ENCODE assay signal across 19 cellular contexts in the genomic region with DNA sequence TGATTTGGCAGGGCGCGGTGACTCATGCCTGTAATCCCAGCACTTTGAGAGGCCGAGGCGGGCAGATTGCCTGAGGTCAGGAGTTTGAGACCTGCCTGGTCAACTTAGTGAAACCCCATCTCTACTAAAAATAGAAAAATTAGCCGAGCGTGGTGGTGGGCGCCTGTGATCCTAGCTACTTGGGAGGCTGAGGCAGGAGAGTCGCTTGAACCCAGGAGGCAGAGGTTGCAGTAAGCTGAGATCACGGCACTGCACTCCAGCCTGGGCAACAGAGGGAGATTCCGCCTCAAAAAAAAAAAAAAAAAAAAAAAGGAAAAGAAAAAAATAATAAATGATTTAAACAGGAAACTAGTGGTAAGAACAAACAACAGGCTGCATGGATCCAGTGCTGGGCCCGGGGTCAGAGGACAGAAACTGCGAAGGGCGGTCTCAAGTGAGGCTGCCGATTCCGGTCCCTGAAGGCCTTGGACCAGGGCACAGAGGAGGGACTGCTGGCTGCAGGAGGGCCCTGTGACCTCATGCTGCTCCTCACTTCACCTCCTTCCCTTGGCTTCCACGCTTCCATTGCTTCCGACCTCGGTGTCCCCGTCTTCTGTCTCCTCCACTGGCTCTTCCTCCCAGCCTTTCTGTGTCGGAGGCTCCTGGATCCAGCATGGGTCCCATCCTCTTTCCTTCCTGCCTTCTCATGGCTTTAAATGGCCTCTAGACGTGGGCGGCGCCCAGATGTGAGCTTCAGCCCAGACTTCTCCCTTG. TPM values are rescaled to one million over a fixed set of nuclear protein-coding genes. Genes with fewer than 3 reads are reported as not detected.
DNase-seq lines count a peak whose midpoint lies in the region; ATAC-seq and TF ChIP-seq lines count a peak whose summit lies in the region.
"Had no signal": no experiment of that assay in that cellular context is flagged by ENCODE, and none has a peak within 500 bp of the region (broad histone marks: within the 10 kb centered on the region; RNA-seq: fewer than 3 reads in every experiment).

No MANE protein-coding gene starts in this region.

- H3K9me3 Mint-ChIP-seq in activated T-cell treated with anti-CD3 and anti-CD28 coated beads, Interleukin-2, amount 50 U/mL, for 24 hours: no peaks in the 10 kb centered on the region
- H3K9me3 Mint-ChIP-seq in activated CD4-positive, alpha-beta memory T cell treated with anti-CD3 and anti-CD28 coated beads, Interleukin-2, amount 10 ng/mL, durations not matched to agents 7 days and 5 days: no peaks in the 10 kb centered on the region
- no peaks in the 10 kb centered on the region for H3K9me3 Mint-ChIP-seq in endothelial cell (ENCODE audit: unreplicated experiment)

- peaks cover 3 to 4% of the 10 kb centered on the region in 2 experiments for H3K4me1 ChIP-seq in trophoblast cell (ENCODE audit: control insufficient read depth in 1 of 2, insufficient read depth in 2 of 2, low read length in 2 of 2)

- peak overlapping the region; percentile 37 for H3K14ac ChIP-seq in trophoblast cell (ENCODE audit: low read length)

- no peaks in the 10 kb centered on the region for H3K36me3 Mint-ChIP-seq in activated T-cell treated with anti-CD3 and anti-CD28 coated beads, Interleukin-2, amount 50 U/mL, for 24 hours (ENCODE audit: low read depth)
- no peaks in the 10 kb centered on the region for H3K36me3 Mint-ChIP-seq in activated CD4-positive, alpha-beta memory T cell treated with anti-CD3 and anti-CD28 coated beads, Interleukin-2, amount 10 ng/mL, durations not matched to agents 7 days and 5 days (ENCODE audit: low read depth)
- H3K36me3 Mint-ChIP-seq in endothelial cell (ENCODE audit: low read depth, unreplicated experiment): peaks cover 5% of the 10 kb centered on the region

- H4K8ac ChIP-seq in trophoblast cell (ENCODE audit: low read depth, low read length): peak overlapping the region; percentile 43

- H3K27me3 Mint-ChIP-seq in activated T-cell treated with anti-CD3 and anti-CD28 coated beads, Interleukin-2, amount 50 U/mL, for 24 hours: peaks cover 65% of the 10 kb centered on the region
- H3K27me3 Mint-ChIP-seq in activated CD4-positive, alpha-beta memory T cell treated with anti-CD3 and anti-CD28 coated beads, Interleukin-2, amount 10 ng/mL, durations not matched to agents 7 days and 5 days: peaks cover 60% of the 10 kb centered on the region
- H3K27me3 Mint-ChIP-seq in endothelial cell (ENCODE audit: unreplicated experiment): peaks cover 13% of the 10 kb centered on the region

- H2BK5ac ChIP-seq in trophoblast cell (ENCODE audit: low read depth, low read length, poor library complexity): no peak overlapping the region

- peak overlapping the region; percentile 16 for H3K4ac ChIP-seq in trophoblast cell (ENCODE audit: low read depth, low read length)

- no peak overlapping the region for H3K23ac ChIP-seq in trophoblast cell (ENCODE audit: low read length)

- no CpG with 5 or more reads among the region's 23 CpGs for WGBS in trophoblast cell (ENCODE audit: extremely low coverage, insufficient coverage, insufficient read length)

- H4K91ac ChIP-seq in trophoblast cell (ENCODE audit: low read depth, low read length): no peak overlapping the region

- peaks cover 10% of the 10 kb centered on the region for H3K79me2 ChIP-seq in trophoblast cell (ENCODE audit: control insufficient read depth, insufficient read depth, low read length, poor library complexity)

- peak overlapping the region; percentile 30 for H3K18ac ChIP-seq in trophoblast cell (ENCODE audit: low read length)

- no peak for TF ChIP-seq CTCF in endothelial cell (IDR thresholded peaks at IDR 0.05; ENCODE audit: unreplicated experiment)

- H3K4me3 Mint-ChIP-seq in activated T-cell treated with anti-CD3 and anti-CD28 coated beads, Interleukin-2, amount 50 U/mL, for 24 hours: peak overlapping the region; percentile 71
- peak overlapping the region; percentile 75 for H3K4me3 Mint-ChIP-seq in activated CD4-positive, alpha-beta memory T cell treated with anti-CD3 and anti-CD28 coated beads, Interleukin-2, amount 10 ng/mL, durations not matched to agents 7 days and 5 days
- peak overlapping the region; percentile 79 for H3K4me3 Mint-ChIP-seq in endothelial cell (ENCODE audit: unreplicated experiment)

- H3K27ac Mint-ChIP-seq in activated T-cell treated with anti-CD3 and anti-CD28 coated beads, Interleukin-2, amount 50 U/mL, for 24 hours: no peak overlapping the region
- no peak overlapping the region for H3K27ac Mint-ChIP-seq in activated CD4-positive, alpha-beta memory T cell treated with anti-CD3 and anti-CD28 coated beads, Interleukin-2, amount 10 ng/mL, durations not matched to agents 7 days and 5 days
- peak overlapping the region; percentile 49 for H3K27ac Mint-ChIP-seq in endothelial cell (ENCODE audit: unreplicated experiment)

- peaks cover 6% of the 10 kb centered on the region for H3K4me1 Mint-ChIP-seq in activated T-cell treated with anti-CD3 and anti-CD28 coated beads, Interleukin-2, amount 50 U/mL, for 24 hours (ENCODE audit: low read depth)
- H3K4me1 Mint-ChIP-seq in activated CD4-positive, alpha-beta memory T cell treated with anti-CD3 and anti-CD28 coated beads, Interleukin-2, amount 10 ng/mL, durations not matched to agents 7 days and 5 days: peaks cover 9% of the 10 kb centered on the region
- peaks cover 11% of the 10 kb centered on the region for H3K4me1 Mint-ChIP-seq in endothelial cell (ENCODE audit: unreplicated experiment)

- peak overlapping the region; percentile 87 for H2AK5ac ChIP-seq in trophoblast cell (ENCODE audit: low read length)

- H3K4me3 ChIP-seq in trophoblast cell (ENCODE audit: low read depth, low read length): no peak overlapping the region
- H3K4me3 ChIP-seq: left lung had no signal

- H3K9ac ChIP-seq in trophoblast cell (ENCODE audit: low read length): no peak overlapping the region

- no peaks in the 10 kb centered on the region for H3K9me3 ChIP-seq in trophoblast cell (ENCODE audit: insufficient read depth, low read depth, low read length)
- H3K9me3 ChIP-seq: breast epithelium, left lung had no signal

- no peak for ATAC-seq in HG02938 (IDR thresholded peaks at IDR 0.05; ENCODE audit: unreplicated experiment)
- ATAC-seq: left lung; stimulated activated naive CD8-positive, alpha-beta T cell treated with anti-CD3 and anti-CD28 coated beads, Interleukin-15, Interleukin-2, amounts not matched to agents 100 U/mL and 50 U/mL, for 24 hours had no signal

- no peak overlapping the region for H4K12ac ChIP-seq in trophoblast cell (ENCODE audit: low read depth, low read length)

- peak overlapping the region; percentile 84 for H2BK12ac ChIP-seq in trophoblast cell (ENCODE audit: low read length)

- POLR2A ChIA-PET in activated CD4-positive, alpha-beta memory T cell treated with anti-CD3 and anti-CD28 coated beads, Interleukin-2, amount 10 ng/mL, durations not matched to agents 7 days and 5 days (lab: Charles Lee): interaction anchor here (0.6 to 1.2 kb wide), 2 partner anchors 106 to 204 kb away, joined by 3 read pairs; a partner anchor contains a TSS

- CTCF ChIA-PET in activated CD4-positive, alpha-beta memory T cell treated with anti-CD3 and anti-CD28 coated beads, Interleukin-2, amount 10 ng/mL, durations not matched to agents 7 days and 5 days (lab: Charles Lee): interaction anchor here (0.6 to 2.6 kb wide), 2 partner anchors 35 to 486 kb away, joined by 3 to 12 read pairs; no protein-coding TSS in a partner anchor

- H3K79me1 ChIP-seq in trophoblast cell (ENCODE audit: low read length): peaks cover 17% of the 10 kb centered on the region

- no peaks in the 10 kb centered on the region for H3K27me3 ChIP-seq in trophoblast cell (ENCODE audit: insufficient read depth, low read length)
- H3K27me3 ChIP-seq: breast epithelium had no signal

- H3K27ac ChIP-seq in trophoblast cell (ENCODE audit: low read depth, low read length): no peak overlapping the region
- H3K27ac ChIP-seq: left lung had no signal

- H3K4me2 ChIP-seq in trophoblast cell (ENCODE audit: low read length): no peak overlapping the region

- H2BK120ac ChIP-seq in trophoblast cell (ENCODE audit: insufficient read depth, low read length, poor library complexity): peak overlapping the region; percentile 55

- H3K36me3 ChIP-seq in trophoblast cell (ENCODE audit: control insufficient read depth in 1 of 2, insufficient read depth in 2 of 2, low read length in 2 of 2): no peaks in the 10 kb centered on the region
- H3K36me3 ChIP-seq: breast epithelium, left lung had no signal

- peak overlapping the region; percentile 39 for H2AFZ ChIP-seq in trophoblast cell (ENCODE audit: insufficient read depth, low read length, poor library complexity)

- no peak for DNase-seq in activated T-cell treated with anti-CD3 and anti-CD28 coated beads, Interleukin-2, amount 50 U/mL, for 24 hours
- DNase-seq in activated T-cell treated with anti-CD3 and anti-CD28 coated beads, Interleukin-2, amount 50 U/mL, for 1 hour: no peak
- no peak for DNase-seq in activated CD4-positive, alpha-beta memory T cell treated with anti-CD3 and anti-CD28 coated beads, Interleukin-2, amount 10 ng/mL, durations not matched to agents 7 days and 5 days
- no peak for DNase-seq in endothelial cell (ENCODE audit: low spot score)
- DNase-seq in trophoblast cell: peak; percentile 26 to 58
- DNase-seq in hippocampal formation (lab: John Stamatoyannopoulos, UW): no peak
- DNase-seq in NCI-H526 treated with DMSO at 0.1 percent for 48 hours (lab: John Stamatoyannopoulos, UW): no peak
- DNase-seq: activated gamma-delta T cell treated with Interleukin-2 at 50 U/mL for 16 hours; DND-41; effector CD8-positive, alpha-beta T cell; left lung; NCI-H2081 treated with DMSO at 0.1 percent for 48 hours; NCI-H524 treated with DMSO at 0.1 percent for 48 hours; SHP77; stimulated activated CD4-positive, alpha-beta T cell treated with anti-CD3 and anti-CD28 coated beads, Interleukin-12 subunit alpha, Interleukin-12 subunit beta, amount 100 ng/mL, for 4 hours; stimulated activated naive CD8-positive, alpha-beta T cell treated with anti-CD3 and anti-CD28 coated beads, Interleukin-15, Interleukin-2, amounts not matched to agents 100 U/mL and 50 U/mL, for 24 hours; T-helper 9 cell had no signal

RNA-seq across cellular contexts. Expression of a gene that starts 2.1 kb away (rescaled TPM):
- total RNA-seq in activated CD4-positive, alpha-beta memory T cell treated with anti-CD3 and anti-CD28 coated beads, Interleukin-2, amount 10 ng/mL, durations not matched to agents 7 days and 5 days: 1 to 10 TPM; 1.2 to 2.0 TPM
- 1.7 TPM for total RNA-seq in endothelial cell (ENCODE audit: unreplicated experiment)
- polyA plus RNA-seq in trophoblast cell (2013): 83.2 and 86.1 TPM in 2 replicates

Comparison
In these comparisons a context has a peak if more than half of its experiments do, and no peak if none do; other contexts are left out.
1. DNase-seq: peak in trophoblast cell (2 of 2); none in activated T-cell treated with anti-CD3 and anti-CD28 coated beads, Interleukin-2, amount 50 U/mL, for 24 hours (single experiment), activated T-cell treated with anti-CD3 and anti-CD28 coated beads, Interleukin-2, amount 50 U/mL, for 1 hour (single experiment), activated CD4-positive, alpha-beta memory T cell treated with anti-CD3 and anti-CD28 coated beads, Interleukin-2, amount 10 ng/mL, durations not matched to agents 7 days and 5 days (single experiment), endothelial cell (single experiment), hippocampal formation (0 of 2) and NCI-H526 treated with DMSO at 0.1 percent for 48 hours (single experiment).
2. Peak in every context shown above with its lines, with median percentiles within 50 percentile points of each other: H3K4me3 Mint-ChIP-seq.